ENCODE assay signal across 21 cellular contexts in the genomic region with DNA sequence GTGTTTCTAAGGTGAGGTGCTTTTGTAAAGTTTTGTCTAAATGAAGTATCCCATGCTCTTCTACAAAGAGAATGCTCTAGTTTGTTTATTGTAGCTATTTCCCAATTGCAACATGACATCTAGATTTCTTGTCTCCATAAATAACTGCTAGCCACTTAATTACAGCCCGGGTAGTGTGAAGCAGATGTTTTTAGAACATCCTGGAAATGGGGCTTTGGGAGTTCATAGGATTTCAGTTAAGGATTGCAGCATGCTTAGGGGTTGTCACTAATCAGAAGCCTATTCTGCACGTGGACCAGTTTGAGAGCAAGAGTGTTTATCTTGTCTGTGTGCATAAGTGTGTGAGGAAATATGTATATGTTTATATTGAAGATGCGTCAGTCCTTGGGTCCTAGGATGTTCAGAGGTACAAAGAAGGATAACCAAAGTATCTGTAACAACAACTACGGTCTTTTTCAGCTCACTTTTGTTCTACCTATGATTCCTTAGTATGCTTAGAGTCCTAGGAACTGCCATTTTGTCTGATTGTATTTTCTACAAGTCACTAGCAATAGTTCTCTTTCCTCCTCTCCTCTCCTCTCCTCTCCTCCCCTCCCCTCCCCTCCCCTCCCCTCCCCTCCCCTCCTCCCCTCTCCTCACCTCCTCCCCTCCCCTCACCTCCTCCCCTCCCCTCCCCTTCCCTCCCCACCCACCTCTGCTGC.
DNase-seq lines count a peak whose midpoint lies in the region; ATAC-seq and TF ChIP-seq lines count a peak whose summit lies in the region.
"Had no signal": no experiment of that assay in that cellular context is flagged by ENCODE, and none has a peak within 500 bp of the region (broad histone marks: within the 10 kb centered on the region; RNA-seq: fewer than 3 reads in every experiment).

No MANE protein-coding gene starts in this region.

- no peaks in the 10 kb centered on the region for H3K9me3 ChIP-seq in uterus
- H3K9me3 ChIP-seq in CD4-positive, alpha-beta memory T cell (ENCODE audit: control insufficient read depth in 1 of 2, low read length in 2 of 2), result no peaks in the 10 kb centered on the region
- H3K9me3 ChIP-seq: SJCRH30 had no signal

- CTCF ChIA-PET in CD4-positive, alpha-beta memory T cell (lab: Charles Lee; ENCODE audit: partially characterized antibody), result no interaction called here

- no peak for TF ChIP-seq POLR2A in uterus (IDR thresholded peaks at IDR 0.05)

- intact Hi-C loops in uterus (cut with DNase I; ENCODE audit: low total_unique reads), result no loop called here
- intact Hi-C loops in CD4-positive, alpha-beta memory T cell (cut with micrococcal nuclease), result no loop called here

- H3K4me3 ChIP-seq in foreskin fibroblast (ENCODE audit: low read depth in 1 of 2, low read length in 2 of 2), result no peak overlapping the region
- H3K4me3 ChIP-seq in uterus, result no peak overlapping the region
- no peak overlapping the region for H3K4me3 ChIP-seq in CD4-positive, alpha-beta memory T cell (ENCODE audit: low read length in 2 of 2)
- H3K4me3 ChIP-seq: SJCRH30 had no signal

- no peaks in the 10 kb centered on the region for H3K4me1 ChIP-seq in uterus
- no peaks in the 10 kb centered on the region for H3K4me1 ChIP-seq in CD4-positive, alpha-beta memory T cell (ENCODE audit: insufficient read depth, low read length)

- no peaks in the 10 kb centered on the region for H3K36me3 ChIP-seq in uterus
- H3K36me3 ChIP-seq in CD4-positive, alpha-beta memory T cell (ENCODE audit: insufficient read depth, low read length), result no peaks in the 10 kb centered on the region
- H3K36me3 ChIP-seq: SJCRH30 had no signal

- no peaks in the 10 kb centered on the region for H3K36me3 Mint-ChIP-seq in CD4-positive, alpha-beta memory T cell
- H3K36me3 Mint-ChIP-seq: CD14-positive monocyte had no signal

- H3K4me1 Mint-ChIP-seq in CD4-positive, alpha-beta memory T cell, result no peaks in the 10 kb centered on the region
- H3K4me1 Mint-ChIP-seq: CD14-positive monocyte had no signal

- no peaks in the 10 kb centered on the region for H3K27me3 ChIP-seq in uterus
- no peaks in the 10 kb centered on the region for H3K27me3 ChIP-seq in CD4-positive, alpha-beta memory T cell (ENCODE audit: insufficient read depth, low read length)
- H3K27me3 ChIP-seq: SJCRH30 had no signal

- ATAC-seq in GM21515 (IDR thresholded peaks at IDR 0.05; ENCODE audit: unreplicated experiment) (no peak), HG02840 (IDR thresholded peaks at IDR 0.05; ENCODE audit: low FRiP score, unreplicated experiment) (no peak)
- ATAC-seq: HCT116 had no signal

- POLR2A ChIA-PET in CD4-positive, alpha-beta memory T cell (lab: Charles Lee; ENCODE audit: partially characterized antibody), result no interaction called here

- H3K27ac ChIP-seq in uterus, result peak overlapping the region; percentile 58 to 87
- no peak overlapping the region for H3K27ac ChIP-seq in CD4-positive, alpha-beta memory T cell (ENCODE audit: low read depth, low read length)
- H3K27ac ChIP-seq: SJCRH30 had no signal

- H3K27ac Mint-ChIP-seq in CD4-positive, alpha-beta memory T cell, result no peak overlapping the region
- H3K27ac Mint-ChIP-seq: CD14-positive monocyte had no signal

- TF ChIP-seq CTCF in foreskin fibroblast (IDR thresholded peaks at IDR 0.05; ENCODE audit: low read depth, low read length) (no peak), uterus (IDR thresholded peaks at IDR 0.05) (no peak)

- peak; percentile 17 for DNase-seq in NCI-H748 (lab: John Stamatoyannopoulos, UW; ENCODE audit: unreplicated experiment)
- DNase-seq in NCI-H748 treated with DMSO at 0.1 percent for 48 hours (lab: John Stamatoyannopoulos, UW), result no peak
- peak; percentile 4 for DNase-seq in NCI-H82 treated with DMSO at 0.1 percent for 48 hours (lab: John Stamatoyannopoulos, UW; ENCODE audit: unreplicated experiment)
- peak; percentile 34 to 41 for DNase-seq in foreskin fibroblast
- DNase-seq in uterus, result peak in 1 of 2 donors; percentile 25
- no peak for DNase-seq in CD4-positive, alpha-beta memory T cell
- DNase-seq: 8988T, AML-193, DMS79, GOT3, Kasumi-1, NCI-H1694, NCI-H2081, NCI-H2171, NCI-H345, NCI-H526 treated with DMSO at 0.1 percent for 48 hours, SJCRH30 had no signal

- H3K27me3 Mint-ChIP-seq in CD4-positive, alpha-beta memory T cell, result no peaks in the 10 kb centered on the region

- H3K4me3 Mint-ChIP-seq in CD4-positive, alpha-beta memory T cell, result no peak overlapping the region
- H3K4me3 Mint-ChIP-seq: CD14-positive monocyte had no signal

- peaks cover 0 to 13% (median 4%) of the 10 kb centered on the region in 8 donors for H3K9me3 Mint-ChIP-seq in CD4-positive, alpha-beta memory T cell

Comparison
In these comparisons a context has a peak if more than half of its experiments do, and no peak if none do; other contexts are left out.
1. DNase-seq: peak in NCI-H748 (single experiment), NCI-H82 treated with DMSO at 0.1 percent for 48 hours (single experiment) and foreskin fibroblast (2 of 2); none in NCI-H748 treated with DMSO at 0.1 percent for 48 hours (single experiment) and CD4-positive, alpha-beta memory T cell (0 of 5).